ENCODE assay signal across 8 cellular contexts in genomic region chr12:104303538-104304151, GRCh38. TPM values are rescaled to one million over a fixed set of nuclear protein-coding genes. Genes with fewer than 3 reads are reported as not detected.
DNase-seq lines count a peak whose midpoint lies in the region; ATAC-seq, FAIRE-seq and TF ChIP-seq lines count a peak whose summit lies in the region.

TSS of gene EID3 (plus strand) at chr12:104303739. CDS start at chr12:104303935, 196 bp downstream.

- H2BK15ac ChIP-seq in mesendoderm (replicated peaks; ENCODE audit: low read depth), result no peak within 1 kb of the TSS

- no peak within 1 kb of the TSS for H3K4ac ChIP-seq in mesendoderm (ENCODE audit: low read depth, low read length)

- H3K23ac ChIP-seq in mesendoderm (ENCODE audit: low read length), result no peak within 1 kb of the TSS

- no peak within 1 kb of the TSS for H2AFZ ChIP-seq in endothelial cell of umbilical vein (ENCODE audit: low read depth, low read length)

- H3K27ac ChIP-seq in endothelial cell of umbilical vein (ENCODE audit: insufficient read depth, low read depth, low read length) (peak within 1 kb of the TSS; percentile 46), mesendoderm (ENCODE audit: low read depth, low read length) (no peak within 1 kb of the TSS)

- H3K9ac ChIP-seq in endothelial cell of umbilical vein (replicated peaks; ENCODE audit: extremely low read depth, insufficient read depth, low read length) (peak within 1 kb of the TSS; percentile 41), mesendoderm (ENCODE audit: low read length) (peak within 1 kb of the TSS; percentile 49)

- H4K20me1 ChIP-seq in endothelial cell of umbilical vein (replicated peaks; ENCODE audit: control insufficient read depth, extremely low read depth, insufficient read depth, low read length), result peaks cover 40% of the 10 kb centered on the region

- dilution Hi-C loops in endothelial cell of umbilical vein (cut with MboI; ENCODE audit: extremely low pct_ligation_motif_present, low sequenced_read_pairs), result no loop called here

- no peak within 1 kb of the TSS for H4K8ac ChIP-seq in mesendoderm (ENCODE audit: low read depth, low read length)

- TF ChIP-seq POLR2A in endothelial cell of umbilical vein (IDR thresholded peaks at IDR 0.05; ENCODE audit: low read depth, low read length), result peak; percentile 46

- peak within 1 kb of the TSS; percentile 81 for H3K56ac ChIP-seq in mesendoderm (ENCODE audit: low read length)

- H3K79me2 ChIP-seq in endothelial cell of umbilical vein (ENCODE audit: control insufficient read depth, insufficient read depth, low read length) (peaks cover 100% of the 10 kb centered on the region), mesendoderm (ENCODE audit: control insufficient read depth, insufficient read depth, low read length) (peaks cover 15% of the 10 kb centered on the region)

- intact Hi-C loops in endothelial cell of umbilical vein (cut with micrococcal nuclease), result loop anchor here (1.0 to 5.0 kb wide), 2 partner anchors 84 to 804 kb away; partner anchors contain the start of gene WASHC4

- peak within 1 kb of the TSS; percentile 54 for H3K4me3 ChIP-seq in AG04449 (ENCODE audit: low read depth, low read length)
- H3K4me3 ChIP-seq in endothelial cell of umbilical vein (replicated peaks in 1 of 3; ENCODE audit: insufficient read depth in 1 of 3, low read depth in 1 of 3, low read length in 3 of 3), result peak within 1 kb of the TSS; percentile 11 to 37 (median 36)
- no peak within 1 kb of the TSS for H3K4me3 ChIP-seq in mesendoderm (ENCODE audit: low read length)

- H3K27me3 ChIP-seq in endothelial cell of umbilical vein (ENCODE audit: control insufficient read depth in 2 of 2, insufficient read depth in 2 of 2, low read length in 2 of 2) (no peaks in the 10 kb centered on the region), mesendoderm (ENCODE audit: insufficient read depth, low read length, poor library complexity) (no peaks in the 10 kb centered on the region)

- no peak for TF ChIP-seq CTCF in AG04449 (IDR thresholded peaks at IDR 0.05; ENCODE audit: insufficient read depth, low read length, missing control alignments)
- TF ChIP-seq CTCF in endothelial cell of umbilical vein (IDR thresholded peaks at IDR 0.05; ENCODE audit: extremely low read depth in 1 of 2, insufficient read depth in 1 of 2, low read depth in 1 of 2, low read length in 2 of 2), result no peak

- peak within 1 kb of the TSS; percentile 75 for H3K4me2 ChIP-seq in endothelial cell of umbilical vein (ENCODE audit: insufficient read depth, low read length)
- H3K4me2 ChIP-seq in mesendoderm (ENCODE audit: low read length), result peak within 1 kb of the TSS; percentile 41

- WGBS in mesendoderm (ENCODE audit: extremely low coverage, insufficient coverage, low lambda C conversion rate), result no CpG with 5 or more reads among the region's 63 CpGs

- no peaks in the 10 kb centered on the region for H3K9me1 ChIP-seq in endothelial cell of umbilical vein (replicated peaks; ENCODE audit: control insufficient read depth, extremely low read depth, insufficient read depth, low read length)

- peaks cover 0 to 52% of the 10 kb centered on the region in 2 experiments for H3K36me3 ChIP-seq in endothelial cell of umbilical vein (ENCODE audit: control insufficient read depth in 2 of 2, extremely low read depth in 1 of 2, insufficient read depth in 2 of 2, low read length in 2 of 2)
- H3K36me3 ChIP-seq in mesendoderm (ENCODE audit: control insufficient read depth, insufficient read depth, low read length), result no peaks in the 10 kb centered on the region

- no peak within 1 kb of the TSS for H2BK5ac ChIP-seq in mesendoderm (ENCODE audit: low read length)

- peaks cover 10% of the 10 kb centered on the region for H3K79me1 ChIP-seq in mesendoderm (ENCODE audit: low read length)

- BruUV-seq in endothelial cell of umbilical vein (replicated peaks; lab: Mats Ljungman, UMichigan), result TSS peak; percentile 1

- CTCF ChIA-PET in AG04449 (lab: Yijun Ruan, JAX) (interaction anchor here (0.8 to 1.9 kb wide), 6 partner anchors 10 to 102 kb away, joined by 3 to 5 read pairs (median 3); no protein-coding TSS in a partner anchor), endothelial cell of umbilical vein (lab: Charles Lee) (interaction anchor here (1.0 to 1.5 kb wide), 2 partner anchors 87 to 90 kb away, joined by 3 to 8 read pairs; no protein-coding TSS in a partner anchor)

- H2AK5ac ChIP-seq in mesendoderm (ENCODE audit: low read length), result no peak within 1 kb of the TSS

- POLR2A ChIA-PET in AG04449 (lab: Yijun Ruan, JAX), result interaction anchor here (0.7 to 3.8 kb wide), 3 partner anchors 16 to 111 kb away, joined by 3 to 16 read pairs (median 5); no protein-coding TSS in a partner anchor
- POLR2A ChIA-PET in endothelial cell of umbilical vein (lab: Charles Lee), result interaction anchor here (0.6 to 2.8 kb wide), 6 partner anchors 9 to 84 kb away, joined by 3 to 8 read pairs (median 4); no protein-coding TSS in a partner anchor

- no peak within 1 kb of the TSS for H4K5ac ChIP-seq in mesendoderm (ENCODE audit: low read length)

- ATAC-seq in GM19372 (IDR thresholded peaks at IDR 0.05; ENCODE audit: low read depth, unreplicated experiment) (peak; percentile 89), HG03558 (IDR thresholded peaks at IDR 0.05; ENCODE audit: extremely low read depth, unreplicated experiment) (peak; percentile 64)

- FAIRE-seq in endothelial cell of umbilical vein (lab: Jason Lieb, UNC), result no peak

- DNase-seq in AG04449 (ENCODE audit: low read depth, low spot score) (no peak), activated T-cell treated with anti-CD3 and anti-CD28 coated beads for 1 hour (ENCODE audit: low read depth) (peak; percentile 89), endothelial cell of umbilical vein (ENCODE audit: low read depth, low spot score) (peak; percentile 86), mesendoderm (peak; percentile 91), NCI-H2196 (lab: John Stamatoyannopoulos, UW; ENCODE audit: unreplicated experiment) (no peak)
- DNase-seq in stimulated activated CD8-positive, alpha-beta memory T cell treated with anti-CD3 and anti-CD28 coated beads, Interleukin-12 subunit alpha, Interleukin-12 subunit beta, amount 100 ng/mL, for 4 hours (ENCODE audit: low read depth), result peak; percentile 88

- H3K18ac ChIP-seq in mesendoderm (ENCODE audit: low read length), result peak within 1 kb of the TSS; percentile 11

- peaks cover 67% of the 10 kb centered on the region for H3K4me1 ChIP-seq in endothelial cell of umbilical vein (ENCODE audit: control insufficient read depth, extremely low read depth, insufficient read depth, low read length)
- H3K4me1 ChIP-seq in mesendoderm (ENCODE audit: control insufficient read depth, low read depth, low read length), result peaks cover 4% of the 10 kb centered on the region

- no peaks in the 10 kb centered on the region for H3K9me3 ChIP-seq in endothelial cell of umbilical vein (replicated peaks; ENCODE audit: control insufficient read depth, insufficient read depth, low read length)

- H2BK120ac ChIP-seq in mesendoderm (ENCODE audit: low read depth, low read length), result no peak within 1 kb of the TSS

TF ChIP-seq in endothelial cell of umbilical vein, 7 proteins besides CTCF, POLR2A, EP300 and RAD21:
- TF ChIP-seq, protein P1, sequence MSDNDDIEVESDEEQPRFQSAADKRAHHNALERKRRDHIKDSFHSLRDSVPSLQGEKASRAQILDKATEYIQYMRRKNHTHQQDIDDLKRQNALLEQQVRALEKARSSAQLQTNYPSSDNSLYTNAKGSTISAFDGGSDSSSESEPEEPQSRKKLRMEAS (IDR thresholded peaks at IDR 0.05; ENCODE audit: insufficient read depth, insufficient read length), result peak; percentile 8
- TF ChIP-seq POLR2AphosphoS5 (IDR thresholded peaks at IDR 0.05; ENCODE audit: insufficient read depth, low read depth, low read length) (peak; percentile 43), JUN (IDR thresholded peaks at IDR 0.05; ENCODE audit: borderline replicate concordance, insufficient read depth, insufficient read length, low read depth) (no peak)

RNA-seq across cellular contexts. Expression of gene EID3, which starts in this region (rescaled TPM):
- total RNA-seq in endothelial cell of umbilical vein, result 12.7 and 14.5 TPM in 2 replicates
- polyA plus RNA-seq in endothelial cell of umbilical vein, result 1.2 and 1.5 TPM in 2 replicates
- 1.0 and 1.3 TPM in 2 replicates for polyA plus RNA-seq in endothelial cell of umbilical vein (2011; cell fraction: cytosol; rRNA removed)
- polyA plus RNA-seq in endothelial cell of umbilical vein (2011; cell fraction: nucleus; rRNA removed), result 15.9 and 18.5 TPM in 2 replicates
- polyA plus RNA-seq in endothelial cell of umbilical vein (2012), result 0.82 and 1.2 TPM in 2 replicates
- polyA minus RNA-seq in endothelial cell of umbilical vein, result 12.0 and 16.2 TPM in 2 replicates
- polyA minus RNA-seq in endothelial cell of umbilical vein (2011; cell fraction: cytosol; rRNA and poly(A)+ RNA removed), result 1.5 TPM
- polyA minus RNA-seq in endothelial cell of umbilical vein (2011; cell fraction: nucleus; rRNA and poly(A)+ RNA removed), result 47.8 and 76.6 TPM in 2 replicates
- 0.69 TPM for polyA plus RNA-seq in mesendoderm (2013, experiment 1 of 2)
- 0.66 TPM for polyA plus RNA-seq in mesendoderm (2013, experiment 2 of 2)

Comparison
In these comparisons a context has a peak if more than half of its experiments do, and no peak if none do; other contexts are left out.
1. DNase-seq: peak in activated T-cell treated with anti-CD3 and anti-CD28 coated beads for 1 hour (single experiment), endothelial cell of umbilical vein (single experiment), mesendoderm (single experiment) and stimulated activated CD8-positive, alpha-beta memory T cell treated with anti-CD3 and anti-CD28 coated beads, Interleukin-12 subunit alpha, Interleukin-12 subunit beta, amount 100 ng/mL, for 4 hours (single experiment); none in AG04449 (single experiment) and NCI-H2196 (single experiment).